20 cellular contexts compared by ENCODE assay signal in genomic region chr16:4966736-4967453, GRCh38. TPM values are rescaled to one million over a fixed set of nuclear protein-coding genes. Genes with fewer than 3 reads are reported as not detected.
"Had no signal": no experiment of that assay in that cellular context is flagged by ENCODE, and none has a peak within 500 bp of the region (broad histone marks: within the 10 kb centered on the region; RNA-seq: fewer than 3 reads in every experiment).

No MANE protein-coding gene starts in this region.

- H3K27me3 ChIP-seq: brain microvascular endothelial cell, hepatocyte, right lobe of liver, stomach, vagina had no signal

- ATAC-seq: activated T-cell treated with anti-CD3 and anti-CD28 coated beads, Interleukin-2, amount 50 U/mL, for 72 hours; left ventricle myocardium superior had no signal

- H3K79me2 ChIP-seq: hepatocyte had no signal

- H3K27ac ChIP-seq: brain microvascular endothelial cell, hepatocyte, prostate gland, right lobe of liver, spleen, stomach, tibial artery, vagina had no signal

- H3K36me3 ChIP-seq: brain microvascular endothelial cell, prostate gland, right lobe of liver, spleen, stomach, tibial artery, vagina had no signal

- H3K4me2 ChIP-seq: hepatocyte had no signal

- H3K4me1 ChIP-seq: prostate gland, right lobe of liver, spleen, stomach, tibial artery, vagina had no signal

- H3K4me3 ChIP-seq: hepatocyte, prostate gland, right lobe of liver, spleen, stomach, tibial artery, vagina had no signal

- DNase-seq: activated CD4-positive, alpha-beta T cell treated with anti-CD3 and anti-CD28 coated beads, Interleukin-2, amount 10 ng/mL, durations not matched to agents 7 days and 5 days; activated CD4-positive, CD25-positive, alpha-beta regulatory T cell; activated CD8-positive, alpha-beta memory T cell treated with anti-CD3 and anti-CD28 coated beads, Interleukin-2, amount 50 U/mL, for 48 hours; activated gamma-delta T cell; activated T-cell treated with anti-CD3 and anti-CD28 coated beads, Interleukin-2, amount 50 U/mL, for 72 hours; amniotic stem cell; brain microvascular endothelial cell; cerebellar nuclear complex; erythroblast; left ventricle myocardium superior; mesendoderm; occipital lobe; spleen; stomach; tibial artery had no signal

- H3K9me3 ChIP-seq: prostate gland, right lobe of liver, spleen, stomach, tibial artery, vagina had no signal

- H2AFZ ChIP-seq: hepatocyte had no signal

RNA-seq across cellular contexts. Expression of gene SEC14L5, which starts 8.8 kb away (rescaled TPM):
- total RNA-seq: activated CD4-positive, alpha-beta T cell treated with anti-CD3 and anti-CD28 coated beads, Interleukin-2, amount 10 ng/mL, durations not matched to agents 7 days and 5 days; kidney epithelial cell had no signal

RNA-seq across cellular contexts. Expression of gene PPL, which starts 29.9 kb away (rescaled TPM):
- total RNA-seq: activated CD4-positive, alpha-beta T cell treated with anti-CD3 and anti-CD28 coated beads, Interleukin-2, amount 10 ng/mL, durations not matched to agents 7 days and 5 days had no signal
